Comparison of ENCODE assay signal across 1 cellular context in genomic region chr19:7670790-7671189, GRCh38.
TF ChIP-seq lines count a peak whose summit lies in the region.

No MANE protein-coding gene starts in this region.

TF ChIP-seq in SK-N-SH treated with all-trans-retinoic acid at 6 μM for 48 hours, 23 proteins besides CTCF, POLR2A, EP300 and RAD21 (continued from another document):
- no peak for TF ChIP-seq ZNF8 (CRISPR knock-in tag; IDR thresholded peaks at IDR 0.05)
- no peak for TF ChIP-seq POU6F1 (CRISPR knock-in tag; IDR thresholded peaks at IDR 0.05; ENCODE audit: borderline replicate concordance, low read depth)
- no peak for TF ChIP-seq GLIS3 (CRISPR knock-in tag; IDR thresholded peaks at IDR 0.05)
- no peak for TF ChIP-seq ARNTL (CRISPR knock-in tag; IDR thresholded peaks at IDR 0.05; ENCODE audit: borderline replicate concordance, low read depth)
- no peak for TF ChIP-seq PPARA (CRISPR knock-in tag; IDR thresholded peaks at IDR 0.05; ENCODE audit: borderline replicate concordance)
- no peak for TF ChIP-seq CREB5 (CRISPR knock-in tag; IDR thresholded peaks at IDR 0.05; ENCODE audit: low read depth)
- TF ChIP-seq PATZ1 (CRISPR knock-in tag; IDR thresholded peaks at IDR 0.05; ENCODE audit: borderline replicate concordance), result no peak
- TF ChIP-seq ZC3H10 (CRISPR knock-in tag; IDR thresholded peaks at IDR 0.05), result no peak
- no peak for TF ChIP-seq RARB (CRISPR knock-in tag; IDR thresholded peaks at IDR 0.05)
- no peak for TF ChIP-seq OSR1 (CRISPR knock-in tag; IDR thresholded peaks at IDR 0.05)
